17 cellular contexts compared by ENCODE assay signal in the genomic region with DNA sequence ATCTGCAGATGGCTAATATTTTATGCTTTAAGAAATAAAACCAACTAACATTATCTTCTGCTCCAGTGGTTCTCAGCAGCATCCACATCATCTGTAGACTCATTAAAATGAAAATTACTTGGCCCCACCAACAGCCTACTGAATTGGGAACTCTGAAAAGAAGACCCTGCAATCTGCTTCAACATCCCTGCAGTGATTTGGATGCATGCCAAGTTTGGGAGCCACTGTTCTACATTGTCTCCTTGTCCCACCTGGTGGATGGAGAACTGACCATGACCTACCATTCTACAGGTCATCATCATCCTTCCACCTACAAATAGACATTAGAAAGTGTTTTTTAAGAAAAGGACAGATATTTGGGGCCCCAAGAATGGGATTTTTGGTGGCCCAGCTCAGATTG.
DNase-seq lines count a peak whose midpoint lies in the region; TF ChIP-seq lines count a peak whose summit lies in the region.
"Had no signal": no experiment of that assay in that cellular context is flagged by ENCODE, and none has a peak within 500 bp of the region (broad histone marks: within the 10 kb centered on the region; RNA-seq: fewer than 3 reads in every experiment).

No MANE protein-coding gene starts in this region.

- H3K27ac Mint-ChIP-seq in brain = peak overlapping the region in 3 of 5 experiments; percentile 3 to 79 (median 39)
- H3K27ac Mint-ChIP-seq: CD8-positive, alpha-beta memory T cell had no signal

- no peaks in the 10 kb centered on the region for H3K9me3 Mint-ChIP-seq in brain
- H3K9me3 Mint-ChIP-seq: CD8-positive, alpha-beta memory T cell had no signal

- H3K27ac ChIP-seq in temporal lobe (ENCODE audit: low read depth, low read length) = peak overlapping the region; percentile 100
- H3K27ac ChIP-seq: BLaER1 treated with 17β-estradiol and CSF1 and Interleukin-3, amounts not matched to agents 10 nM and 100 nM had no signal

- peaks cover 34% of the 10 kb centered on the region for H3K4me1 Mint-ChIP-seq in brain
- H3K4me1 Mint-ChIP-seq: CD8-positive, alpha-beta memory T cell had no signal

- DNase-seq in NCI-H82 (lab: John Stamatoyannopoulos, UW) (peak; percentile 25), NCI-H82 treated with DMSO at 0.1 percent for 48 hours (lab: John Stamatoyannopoulos, UW; ENCODE audit: unreplicated experiment) (no peak), NCI-H446 (lab: John Stamatoyannopoulos, UW) (peak; percentile 52 to 67), HT-29 (ENCODE audit: low spot score) (no peak), iPS-NIHi7 (ENCODE audit: extremely low spot score) (no peak), retina (no peak)
- DNase-seq: CD8-positive, alpha-beta memory T cell; Karpas-422; MG63; NCI-H1092; NCI-H1694; NCI-H2107; NCI-H524; RPMI8226 had no signal

- no peak for TF ChIP-seq CTCF in brain (conservative IDR thresholded peaks at IDR 0.05)

- no peak overlapping the region for H3K4me3 Mint-ChIP-seq in brain
- H3K4me3 Mint-ChIP-seq: CD8-positive, alpha-beta memory T cell had no signal

- no peaks in the 10 kb centered on the region for H3K36me3 Mint-ChIP-seq in brain
- H3K36me3 Mint-ChIP-seq: CD8-positive, alpha-beta memory T cell had no signal

- H3K27me3 Mint-ChIP-seq in brain = peaks cover 3% of the 10 kb centered on the region

Comparison
In these comparisons a context has a peak if more than half of its experiments do, and no peak if none do; other contexts are left out.
1. DNase-seq: peak in NCI-H82 (single experiment) and NCI-H446 (2 of 2); none in NCI-H82 treated with DMSO at 0.1 percent for 48 hours (single experiment), HT-29 (single experiment), iPS-NIHi7 (single experiment) and retina (single experiment).